In the genomic region with DNA sequence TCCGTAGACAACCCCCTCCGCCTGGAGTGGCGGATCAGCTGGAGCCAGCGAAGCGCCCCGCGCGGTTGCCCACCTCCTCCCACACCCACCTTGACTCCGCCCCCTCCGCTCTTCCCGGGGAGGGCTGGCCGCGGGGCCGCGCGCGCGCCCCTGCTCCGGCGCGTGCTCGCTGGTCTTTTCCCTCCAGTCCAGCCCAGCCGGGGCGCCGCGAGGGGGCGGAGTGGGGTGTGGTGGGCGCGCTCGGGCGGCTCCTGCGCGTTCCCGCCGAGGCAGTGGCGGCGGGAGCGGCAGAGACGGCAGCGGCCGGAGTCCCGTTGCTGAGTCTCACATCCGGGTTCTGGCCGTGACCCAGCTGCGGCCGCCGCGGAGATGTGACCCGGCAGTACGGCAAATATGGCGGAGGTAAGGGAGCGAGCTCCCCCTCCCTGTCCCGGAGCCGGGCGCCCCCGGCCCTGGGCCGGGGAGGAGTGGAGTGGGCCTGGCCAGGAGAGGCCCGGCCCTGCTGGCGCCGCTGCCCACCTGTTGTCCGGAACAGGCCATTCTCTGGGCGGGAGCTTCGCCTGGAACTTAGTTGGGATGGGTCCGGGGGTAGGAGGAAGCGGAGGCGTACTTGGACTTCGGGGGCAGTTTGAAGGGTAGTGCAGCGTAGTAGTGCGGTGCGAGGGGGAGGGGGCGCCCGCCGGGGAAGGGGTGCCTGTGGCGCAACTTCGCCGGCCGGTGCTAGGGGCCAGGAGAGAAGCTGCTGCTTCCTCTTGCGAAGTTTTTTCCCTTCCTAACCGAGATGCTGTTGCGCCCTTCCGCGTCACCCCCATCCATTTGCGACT, we compare ENCODE assay signal across 8 cellular contexts. TPM values are rescaled to one million over a fixed set of nuclear protein-coding genes. Genes with fewer than 3 reads are reported as not detected.
DNase-seq lines count a peak whose midpoint lies in the region; ATAC-seq, FAIRE-seq and TF ChIP-seq lines count a peak whose summit lies in the region.

No MANE protein-coding gene starts in this region.

- peak overlapping the region; percentile 91 for H3K4me2 ChIP-seq in mammary epithelial cell (ENCODE audit: insufficient read depth, low read depth, low read length)

- no peak for TF ChIP-seq CTCF in WI38 (IDR thresholded peaks at IDR 0.05; ENCODE audit: low read depth, low read length)
- peak in 1 of 2 donors; percentile 24 for TF ChIP-seq CTCF in mammary epithelial cell (conservative IDR thresholded peaks at IDR 0.05 in 1 of 2, IDR thresholded peaks at IDR 0.05 in 1 of 2; ENCODE audit: extremely low read depth in 1 of 2, insufficient read depth in 1 of 2, low read depth in 1 of 2, low read length in 2 of 2)

- no peaks in the 10 kb centered on the region for H3K9me3 ChIP-seq in mammary epithelial cell (replicated peaks; ENCODE audit: insufficient read depth, low read length)
- H3K9me3 ChIP-seq in small intestine (ENCODE audit: control insufficient read depth, low read depth) = no peaks in the 10 kb centered on the region

- intact Hi-C loops in mammary epithelial cell (cut with micrococcal nuclease) = loop anchor here (5.0 to 10.0 kb wide), 2 partner anchors 217 to 365 kb away; no protein-coding TSS in a partner anchor

- peak overlapping the region; percentile 68 for H2AFZ ChIP-seq in mammary epithelial cell (ENCODE audit: low read depth, low read length)

- DNase-seq in AG08395 (ENCODE audit: low spot score) = peak; percentile 89
- peak; percentile 97 for DNase-seq in NCI-H2196 (lab: John Stamatoyannopoulos, UW; ENCODE audit: unreplicated experiment)
- peak; percentile 96 for DNase-seq in mammary epithelial cell
- peak; percentile 86 for DNase-seq in iPS-NIHi7 (ENCODE audit: extremely low spot score)
- peak; percentile 94 for DNase-seq in small intestine

- H4K20me1 ChIP-seq in mammary epithelial cell (ENCODE audit: insufficient read depth, low read length) = no peaks in the 10 kb centered on the region

- peaks cover 93% of the 10 kb centered on the region for H3K79me2 ChIP-seq in mammary epithelial cell (ENCODE audit: insufficient read depth, low read length)

- H3K27me3 ChIP-seq in mammary epithelial cell (ENCODE audit: insufficient read depth, low read length) = no peaks in the 10 kb centered on the region
- no peaks in the 10 kb centered on the region for H3K27me3 ChIP-seq in small intestine (ENCODE audit: control insufficient read depth in 2 of 2, insufficient read depth in 2 of 2, low read length in 2 of 2)

- FAIRE-seq in small intestine (lab: Jason Lieb, UNC) = no peak

- in situ Hi-C loops in mammary epithelial cell (cut with MboI; ENCODE audit: low sequenced_read_pairs in 2 of 2) = no loop called here

- H3K36me3 ChIP-seq in mammary epithelial cell (ENCODE audit: insufficient read depth, low read length) (no peaks in the 10 kb centered on the region), small intestine (ENCODE audit: control insufficient read depth in 2 of 2, insufficient read depth in 2 of 2, low read length in 2 of 2) (no peaks in the 10 kb centered on the region)

- dilution Hi-C loops in mammary epithelial cell (cut with HindIII; ENCODE audit: low sequenced_read_pairs) = no loop called here

- H3K4me3 ChIP-seq in WI38 (ENCODE audit: low read depth, low read length) (peak overlapping the region; percentile 87), mammary epithelial cell (replicated peaks in 1 of 3; ENCODE audit: insufficient read depth in 1 of 3, low read depth in 2 of 3, low read length in 3 of 3) (peak overlapping the region; percentile 70 to 87 (median 85)), small intestine (ENCODE audit: low read depth in 1 of 2, low read length in 2 of 2) (peak overlapping the region; percentile 79 to 99)

- ATAC-seq in GM18873 (IDR thresholded peaks at IDR 0.05; ENCODE audit: low FRiP score, unreplicated experiment) (peak; percentile 60), HG03108 (IDR thresholded peaks at IDR 0.05; ENCODE audit: unreplicated experiment) (peak; percentile 73)

- peak overlapping the region; percentile 91 for H3K9ac ChIP-seq in mammary epithelial cell (ENCODE audit: insufficient read depth, low read length)

- BruUV-seq in mammary epithelial cell (replicated peaks; lab: Mats Ljungman, UMichigan) = no TSS peak

- H3K27ac ChIP-seq in mammary epithelial cell (ENCODE audit: insufficient read depth, low read depth, low read length) (peak overlapping the region; percentile 91), small intestine (ENCODE audit: low read depth in 1 of 2, low read length in 1 of 2) (peak overlapping the region; percentile 98)

- CTCF ChIA-PET in mammary epithelial cell (lab: Charles Lee; ENCODE audit: low non-redundant PET) = interaction anchor here (0.6 kb wide), 1 partner anchor 51 kb away, joined by 7 read pairs; no protein-coding TSS in a partner anchor

- H3K4me1 ChIP-seq in mammary epithelial cell (ENCODE audit: insufficient read depth, low read length) (peaks cover 19% of the 10 kb centered on the region), small intestine (ENCODE audit: control insufficient read depth in 2 of 2, insufficient read depth in 1 of 2, low read depth in 1 of 2, low read length in 1 of 2) (peaks cover 0 to 3% of the 10 kb centered on the region in 2 donors)

- WGBS in mammary epithelial cell (ENCODE audit: low coverage, missing lambda C conversion rate) = 5% methylated on average over 15 of the region's 83 CpGs
- 0 to 1% (median 1%) methylated on average over 71 to 83 of the region's 83 CpGs for WGBS in small intestine, 3 donors

RNA-seq across cellular contexts. Expression of a gene that starts 5.4 kb away (rescaled TPM):
- total RNA-seq in mammary epithelial cell = 10 to 100 TPM; 33.0 to 35.7 TPM
- polyA plus RNA-seq in mammary epithelial cell (9.7 TPM), small intestine (10 to 100 TPM; 13.0 to 21.5 (median 15.1) TPM)
- polyA minus RNA-seq in mammary epithelial cell = 22.9 TPM

RNA-seq across cellular contexts. Expression of a gene that starts 5.6 kb away (rescaled TPM):
- total RNA-seq in mammary epithelial cell = 1 to 10 TPM; 2.9 to 6.0 TPM
- polyA plus RNA-seq in mammary epithelial cell (0.35 TPM), small intestine (1 to 10 TPM in 1 of 3 donors, under 1 TPM in 2; 0.54 to 1.1 (median 0.81) TPM)
- not detected for polyA minus RNA-seq in mammary epithelial cell

Comparison
In these comparisons a context has a peak if more than half of its experiments do, and no peak if none do; other contexts are left out.
1. Peak in every context shown above with its lines: DNase-seq, ATAC-seq, H3K4me3 ChIP-seq and H3K27ac ChIP-seq.